In genomic region chr5:149580808-149581191, GRCh38 we compare ENCODE assay signal across 8 cellular contexts. TPM values are rescaled to one million over a fixed set of nuclear protein-coding genes. Genes with fewer than 3 reads are reported as not detected.
DNase-seq lines count a peak whose midpoint lies in the region; ATAC-seq and TF ChIP-seq lines count a peak whose summit lies in the region.

No MANE protein-coding gene starts in this region.

- no peak for DNase-seq in CD4-positive, alpha-beta T cell
- DNase-seq in T-cell (no peak), fibroblast of mammary gland (ENCODE audit: low read depth) (no peak), osteocyte (ENCODE audit: extremely low spot score, unreplicated experiment) (no peak), iPS-NIHi11 (ENCODE audit: low spot score) (no peak), NCI-H1436 (lab: John Stamatoyannopoulos, UW) (no peak), NCI-H1092 (lab: John Stamatoyannopoulos, UW) (no peak), hippocampal formation (lab: John Stamatoyannopoulos, UW) (no peak)

- CTCF ChIA-PET in CD4-positive, alpha-beta T cell (lab: Charles Lee), result interaction anchor here (1.4 kb wide), 1 partner anchor 138 kb away, joined by 5 read pairs; no protein-coding TSS in a partner anchor
- CTCF ChIA-PET in T-cell (lab: Charles Lee), result interaction anchor here in 1 of 2 donors (0.6 to 1.4 kb wide), 2 partner anchors 15 to 1661 kb away, joined by 3 read pairs; no protein-coding TSS in a partner anchor

- H3K9me3 Mint-ChIP-seq in CD4-positive, alpha-beta T cell, result no peaks in the 10 kb centered on the region
- H3K9me3 Mint-ChIP-seq in T-cell (no peaks in the 10 kb centered on the region), osteocyte (ENCODE audit: unreplicated experiment) (no peaks in the 10 kb centered on the region)

- H3K4me1 Mint-ChIP-seq in CD4-positive, alpha-beta T cell (ENCODE audit: low read depth), result peaks cover 27% of the 10 kb centered on the region
- H3K4me1 Mint-ChIP-seq in T-cell, result peaks cover 5 to 22% (median 21%) of the 10 kb centered on the region in 3 donors
- H3K4me1 Mint-ChIP-seq in osteocyte (ENCODE audit: unreplicated experiment), result peaks cover 50% of the 10 kb centered on the region

- H3K27ac ChIP-seq in CD4-positive, alpha-beta T cell (ENCODE audit: low read depth, low read length), result no peak overlapping the region

- peak overlapping the region; percentile 78 for H3K4me3 Mint-ChIP-seq in CD4-positive, alpha-beta T cell
- H3K4me3 Mint-ChIP-seq in T-cell (peak overlapping the region; percentile 73 to 83 (median 73)), osteocyte (ENCODE audit: unreplicated experiment) (peak overlapping the region; percentile 71)

- no peak for ATAC-seq in CD4-positive, alpha-beta T cell (ENCODE audit: poor library complexity)
- ATAC-seq in T-cell (replicated peaks in 1 of 4), result peak; percentile 6 to 28 (median 24)

- peak overlapping the region; percentile 49 for H3K4me3 ChIP-seq in fibroblast of mammary gland (ENCODE audit: control insufficient read depth, low read depth, low read length)

- no peaks in the 10 kb centered on the region for H3K9me3 ChIP-seq in CD4-positive, alpha-beta T cell (ENCODE audit: control insufficient read depth, low read length)

- TF ChIP-seq CTCF in CD4-positive, alpha-beta T cell (IDR thresholded peaks at IDR 0.05), result no peak
- no peak for TF ChIP-seq CTCF in fibroblast of mammary gland (conservative IDR thresholded peaks at IDR 0.05; ENCODE audit: control insufficient read depth, insufficient read depth, low read depth, low read length)
- TF ChIP-seq CTCF in osteocyte (IDR thresholded peaks at IDR 0.05), result no peak

- no peaks in the 10 kb centered on the region for H3K36me3 Mint-ChIP-seq in CD4-positive, alpha-beta T cell (ENCODE audit: low read depth)
- no peaks in the 10 kb centered on the region for H3K36me3 Mint-ChIP-seq in T-cell
- no peaks in the 10 kb centered on the region for H3K36me3 Mint-ChIP-seq in osteocyte (ENCODE audit: unreplicated experiment)

- intact Hi-C loops in CD4-positive, alpha-beta T cell (cut with DNase I, micrococcal nuclease), result no loop called here

- H3K27ac Mint-ChIP-seq in CD4-positive, alpha-beta T cell, result no peak overlapping the region
- H3K27ac Mint-ChIP-seq in T-cell (no peak overlapping the region), osteocyte (ENCODE audit: unreplicated experiment) (peak overlapping the region; percentile 85)

- peaks cover 4% of the 10 kb centered on the region for H3K27me3 Mint-ChIP-seq in CD4-positive, alpha-beta T cell
- H3K27me3 Mint-ChIP-seq in T-cell, result peaks cover 0 to 14% of the 10 kb centered on the region in 2 donors
- H3K27me3 Mint-ChIP-seq in osteocyte (ENCODE audit: unreplicated experiment), result no peaks in the 10 kb centered on the region

- peaks cover 4% of the 10 kb centered on the region for H3K27me3 ChIP-seq in CD4-positive, alpha-beta T cell (ENCODE audit: control insufficient read depth, insufficient read depth, low read length)

- POLR2A ChIA-PET in CD4-positive, alpha-beta T cell (lab: Charles Lee), result interaction anchor here (1.4 kb wide), 1 partner anchor 30 kb away, joined by 3 read pairs; the partner anchor contains the start of gene CSNK1A1
- POLR2A ChIA-PET in T-cell (lab: Charles Lee), result no interaction called here

RNA-seq across cellular contexts. Expression of gene ARHGEF37, which starts 0.5 kb away (rescaled TPM):
- under 1 TPM in 1 of 2 experiments, not detected in 1; 0.41 TPM for total RNA-seq in CD4-positive, alpha-beta T cell
- total RNA-seq in T-cell (1 to 10 TPM in 1 of 5 donors, under 1 TPM in 3, not detected in 1; 0.07 to 1.0 (median 0.59) TPM), osteocyte (8.9 and 10.5 TPM in 2 replicates)

RNA-seq across cellular contexts. Expression of gene CSNK1A1, which starts 29.6 kb away (rescaled TPM):
- 100 to 1,000 TPM; 201 to 217 TPM for total RNA-seq in CD4-positive, alpha-beta T cell
- total RNA-seq in T-cell (100 to 1,000 TPM; 161 to 193 (median 178) TPM), osteocyte (278 and 282 TPM in 2 replicates)
